21 cellular contexts compared by ENCODE assay signal in the genomic region with DNA sequence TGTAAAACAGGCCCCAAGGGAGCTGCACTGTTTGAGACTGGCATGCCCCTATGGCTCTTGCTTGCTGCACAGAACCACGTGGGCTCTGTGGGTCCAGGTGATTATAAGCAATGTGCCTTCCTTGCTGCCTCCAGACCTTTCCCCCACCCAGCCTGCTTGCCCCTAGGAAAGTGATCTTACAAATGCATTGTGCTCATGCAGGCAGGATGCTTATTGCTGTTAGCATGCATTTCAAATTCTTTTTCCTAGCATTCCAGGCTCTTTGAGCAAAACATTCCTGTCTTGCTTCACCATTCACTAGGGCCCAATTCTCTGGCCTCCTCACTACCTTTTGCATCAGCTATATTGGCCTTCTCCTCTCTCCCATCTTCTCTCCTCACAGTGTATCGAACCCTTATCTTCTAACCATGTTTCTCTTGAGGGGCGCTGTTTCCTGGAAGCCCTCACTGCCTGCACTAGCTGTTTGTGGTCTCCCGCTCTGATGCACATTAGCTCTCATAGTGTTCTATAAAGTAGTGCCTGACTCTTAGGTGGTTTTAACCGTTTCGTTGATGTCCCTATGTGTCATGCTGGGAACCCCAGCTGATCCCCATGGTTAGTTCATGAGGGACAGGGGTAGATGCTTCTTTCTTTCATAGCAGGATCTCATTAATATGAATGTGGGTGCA.
DNase-seq lines count a peak whose midpoint lies in the region; ATAC-seq and TF ChIP-seq lines count a peak whose summit lies in the region.
"Had no signal": no experiment of that assay in that cellular context is flagged by ENCODE, and none has a peak within 500 bp of the region (broad histone marks: within the 10 kb centered on the region; RNA-seq: fewer than 3 reads in every experiment).

No MANE protein-coding gene starts in this region.

- no peaks in the 10 kb centered on the region for H3K9me3 Mint-ChIP-seq in GM23338
- H3K9me3 Mint-ChIP-seq in central memory CD8-positive, alpha-beta T cell: no peaks in the 10 kb centered on the region

- H3K4me3 ChIP-seq in GM23338: no peak overlapping the region
- H3K4me3 ChIP-seq: Peyer's patch, prostate gland, skin epidermis, thyroid gland had no signal

- H3K4me3 Mint-ChIP-seq in GM23338 (no peak overlapping the region), T-helper 17 cell (no peak overlapping the region)
- H3K4me3 Mint-ChIP-seq in central memory CD8-positive, alpha-beta T cell: no peak overlapping the region

- peaks cover 13% of the 10 kb centered on the region for H3K4me1 ChIP-seq in GM23338 (ENCODE audit: insufficient read depth)
- H3K4me1 ChIP-seq: prostate gland, thyroid gland had no signal

- H4K20me1 ChIP-seq in GM23338 (replicated peaks; ENCODE audit: insufficient read depth): no peaks in the 10 kb centered on the region

- H2AFZ ChIP-seq in GM23338: peak overlapping the region; percentile 11; the same call in 1 of the 2 replicates

- no peaks in the 10 kb centered on the region for H3K9me3 ChIP-seq in T-helper 17 cell (ENCODE audit: control insufficient read depth, low read length, poor library complexity, severe bottlenecking)
- H3K9me3 ChIP-seq: Caco-2, Peyer's patch, prostate gland, thyroid gland had no signal

- H3K4me2 ChIP-seq in GM23338: no peak overlapping the region

- TF ChIP-seq CTCF in GM23338 (conservative IDR thresholded peaks at IDR 0.05; ENCODE audit: low read depth in 2 of 2): peak in 1 of 2 experiments; percentile 14; a peak in 1 of 4 replicates

- H3K27me3 Mint-ChIP-seq in GM23338 (ENCODE audit: insufficient read depth, low read depth, poor library complexity): peaks cover 2% of the 10 kb centered on the region
- H3K27me3 Mint-ChIP-seq in T-helper 17 cell: no peaks in the 10 kb centered on the region
- H3K27me3 Mint-ChIP-seq in central memory CD8-positive, alpha-beta T cell: no peaks in the 10 kb centered on the region

- H3K36me3 ChIP-seq in GM23338 (ENCODE audit: insufficient read depth): no peaks in the 10 kb centered on the region
- H3K36me3 ChIP-seq: prostate gland, thyroid gland had no signal

- H3K79me2 ChIP-seq in GM23338 (replicated peaks; ENCODE audit: insufficient read depth): no peaks in the 10 kb centered on the region

- H3K27me3 ChIP-seq in GM23338 (ENCODE audit: insufficient read depth): no peaks in the 10 kb centered on the region
- H3K27me3 ChIP-seq: Peyer's patch, thyroid gland had no signal

- peaks cover 8% of the 10 kb centered on the region for H3K4me1 Mint-ChIP-seq in GM23338
- peaks cover 8% of the 10 kb centered on the region for H3K4me1 Mint-ChIP-seq in T-helper 17 cell
- H3K4me1 Mint-ChIP-seq in central memory CD8-positive, alpha-beta T cell: peaks cover 25% of the 10 kb centered on the region

- peak; percentile 28 for DNase-seq in GM23338 (ENCODE audit: low spot score)
- no peak for DNase-seq in T-helper 17 cell
- peak in 1 of 2 donors; percentile 15 for DNase-seq in central memory CD8-positive, alpha-beta T cell (ENCODE audit: low spot score in 2 of 2)
- peak; percentile 5 for DNase-seq in stimulated activated CD8-positive, alpha-beta memory T cell treated with anti-CD3 and anti-CD28 coated beads, Interleukin-12 subunit alpha, Interleukin-12 subunit beta, amount 100 ng/mL, for 24 hours (ENCODE audit: extremely low read depth)
- DNase-seq in foreskin melanocyte: no peak
- DNase-seq in NCI-H345 (lab: John Stamatoyannopoulos, UW): no peak
- DNase-seq in UCSD-AML1 (lab: John Stamatoyannopoulos, UW; ENCODE audit: unreplicated experiment): no peak
- DNase-seq: AML-193, Caco-2, EL, foreskin fibroblast, KBM-7, left colon, NCI-H187 treated with DMSO at 0.1 percent for 48 hours, NCI-H2227 treated with DMSO at 0.1 percent for 48 hours, Peyer's patch, thyroid gland had no signal

- H3F3A ChIP-seq in GM23338 (replicated peaks; ENCODE audit: low read depth): no peaks in the 10 kb centered on the region

- no peaks in the 10 kb centered on the region; the same call in 2 of the 3 replicates for H3K36me3 Mint-ChIP-seq in GM23338 (ENCODE audit: low read depth)
- peaks cover 3% of the 10 kb centered on the region for H3K36me3 Mint-ChIP-seq in T-helper 17 cell (ENCODE audit: low read depth)
- H3K36me3 Mint-ChIP-seq in central memory CD8-positive, alpha-beta T cell (ENCODE audit: insufficient read depth): peaks cover 6% of the 10 kb centered on the region

- no peak overlapping the region for H3K27ac ChIP-seq in GM23338 (ENCODE audit: low read depth)
- H3K27ac ChIP-seq: epithelial cell of prostate, Peyer's patch, prostate gland, skin epidermis, thyroid gland had no signal

- no peak overlapping the region for H3K27ac Mint-ChIP-seq in GM23338
- H3K27ac Mint-ChIP-seq in T-helper 17 cell: peak overlapping the region; percentile 2
- peak overlapping the region; percentile 8 for H3K27ac Mint-ChIP-seq in central memory CD8-positive, alpha-beta T cell (ENCODE audit: low read depth)

- ATAC-seq in GM23338 (peak; percentile 44), T-helper 17 cell (no peak)
- ATAC-seq in central memory CD8-positive, alpha-beta T cell (replicated peaks; ENCODE audit: extremely low read depth, poor library complexity, severe bottlenecking): peak; percentile 84
- ATAC-seq: activated CD4-positive, CD25-positive, alpha-beta regulatory T cell treated with anti-CD3 and anti-CD28 coated beads, Interleukin-2, amount 50 U/mL, for 24 hours; left colon had no signal

- peaks cover 11% of the 10 kb centered on the region for H3K9me2 ChIP-seq in GM23338 (ENCODE audit: insufficient read depth)

TF ChIP-seq in GM23338, 12 proteins besides CTCF, POLR2A, EP300 and RAD21:
- no peak for TF ChIP-seq STAT1 (IDR thresholded peaks at IDR 0.05; ENCODE audit: unreplicated experiment)
- TF ChIP-seq JUNB (IDR thresholded peaks at IDR 0.05; ENCODE audit: unreplicated experiment): no peak
- TF ChIP-seq, protein P1, sequence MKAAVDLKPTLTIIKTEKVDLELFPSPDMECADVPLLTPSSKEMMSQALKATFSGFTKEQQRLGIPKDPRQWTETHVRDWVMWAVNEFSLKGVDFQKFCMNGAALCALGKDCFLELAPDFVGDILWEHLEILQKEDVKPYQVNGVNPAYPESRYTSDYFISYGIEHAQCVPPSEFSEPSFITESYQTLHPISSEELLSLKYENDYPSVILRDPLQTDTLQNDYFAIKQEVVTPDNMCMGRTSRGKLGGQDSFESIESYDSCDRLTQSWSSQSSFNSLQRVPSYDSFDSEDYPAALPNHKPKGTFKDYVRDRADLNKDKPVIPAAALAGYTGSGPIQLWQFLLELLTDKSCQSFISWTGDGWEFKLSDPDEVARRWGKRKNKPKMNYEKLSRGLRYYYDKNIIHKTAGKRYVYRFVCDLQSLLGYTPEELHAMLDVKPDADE (IDR thresholded peaks at IDR 0.05): no peak
- no peak for TF ChIP-seq ZNF331 (CRISPR knock-in tag; IDR thresholded peaks at IDR 0.05; ENCODE audit: low read depth)
- TF ChIP-seq ZNF114 (CRISPR knock-in tag; IDR thresholded peaks at IDR 0.05): no peak
- TF ChIP-seq POLR2AphosphoS5 (IDR thresholded peaks at IDR 0.05; ENCODE audit: low read depth): no peak
- no peak for TF ChIP-seq EZH2 (IDR thresholded peaks at IDR 0.05; ENCODE audit: low read depth, unreplicated experiment)
- no peak for TF ChIP-seq REST (IDR thresholded peaks at IDR 0.05; ENCODE audit: unreplicated experiment)
- no peak for TF ChIP-seq NANOG (IDR thresholded peaks at IDR 0.05; ENCODE audit: borderline replicate concordance)
- TF ChIP-seq CREB1 (CRISPR knock-in tag; IDR thresholded peaks at IDR 0.05; ENCODE audit: low read depth): no peak
- no peak for TF ChIP-seq EZH2phosphoT487 (IDR thresholded peaks at IDR 0.05; ENCODE audit: unreplicated experiment)

Comparison
In these comparisons a context has a peak if more than half of its experiments do, and no peak if none do; other contexts are left out.
1. DNase-seq: peak in GM23338 (single experiment) and stimulated activated CD8-positive, alpha-beta memory T cell treated with anti-CD3 and anti-CD28 coated beads, Interleukin-12 subunit alpha, Interleukin-12 subunit beta, amount 100 ng/mL, for 24 hours (single experiment); none in T-helper 17 cell (0 of 3), foreskin melanocyte (single experiment), NCI-H345 (single experiment) and UCSD-AML1 (single experiment).